ENCODE assay signal across 15 cellular contexts in the genomic region with DNA sequence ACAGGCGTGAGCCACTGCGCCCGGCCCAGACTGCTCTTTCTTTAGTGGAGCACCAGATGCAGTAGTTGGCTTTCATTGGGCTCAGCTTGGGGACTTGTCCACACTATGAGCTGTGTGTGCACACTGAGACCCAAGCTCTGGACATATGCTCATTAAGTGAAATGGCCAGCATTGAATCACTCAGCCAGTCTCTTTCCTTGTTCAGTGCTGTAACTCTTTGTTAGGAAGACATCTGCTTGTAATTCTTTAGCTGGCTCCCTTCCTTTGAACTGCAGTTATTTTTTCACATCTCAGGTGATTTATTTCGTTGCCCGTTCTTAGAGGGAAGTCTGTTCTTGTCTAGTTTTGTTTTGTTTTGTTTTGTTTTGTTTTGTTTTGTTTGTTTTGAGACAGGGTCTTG.
DNase-seq lines count a peak whose midpoint lies in the region; ATAC-seq and TF ChIP-seq lines count a peak whose summit lies in the region.
"Had no signal": no experiment of that assay in that cellular context is flagged by ENCODE, and none has a peak within 500 bp of the region (broad histone marks: within the 10 kb centered on the region; RNA-seq: fewer than 3 reads in every experiment).

No MANE protein-coding gene starts in this region.

- H2AFZ ChIP-seq in mammary epithelial cell (ENCODE audit: low read depth, low read length) = no peak overlapping the region
- H2AFZ ChIP-seq: GM23338 had no signal

- no peaks in the 10 kb centered on the region for H4K20me1 ChIP-seq in mammary epithelial cell (ENCODE audit: insufficient read depth, low read length)

- 100% methylated on average over 5 of the region's 5 CpGs for WGBS in mammary epithelial cell (ENCODE audit: low coverage, missing lambda C conversion rate)

- intact Hi-C loops in activated CD4-positive, alpha-beta memory T cell treated with anti-CD3 and anti-CD28 coated beads for 36 hours (cut with micrococcal nuclease) = no loop called here
- intact Hi-C loops in mammary epithelial cell (cut with micrococcal nuclease) = no loop called here

- no peak overlapping the region for H3K27ac ChIP-seq in mammary epithelial cell (ENCODE audit: insufficient read depth, low read depth, low read length)
- H3K27ac ChIP-seq: HL-60 had no signal

- H3K79me2 ChIP-seq in mammary epithelial cell (ENCODE audit: insufficient read depth, low read length) = peaks cover 97% of the 10 kb centered on the region

- no peak overlapping the region for H3K4me3 ChIP-seq in mammary epithelial cell (replicated peaks in 1 of 3; ENCODE audit: insufficient read depth in 1 of 3, low read depth in 2 of 3, low read length in 3 of 3)
- H3K4me3 ChIP-seq: GM23338 had no signal

- TF ChIP-seq CTCF in mammary epithelial cell (conservative IDR thresholded peaks at IDR 0.05 in 1 of 2, IDR thresholded peaks at IDR 0.05 in 1 of 2; ENCODE audit: extremely low read depth in 1 of 2, insufficient read depth in 1 of 2, low read depth in 1 of 2, low read length in 2 of 2) = no peak

- H3K36me3 Mint-ChIP-seq in stimulated activated naive CD8-positive, alpha-beta T cell treated with anti-CD3 and anti-CD28 coated beads, Interleukin-15, Interleukin-2, amounts not matched to agents 100 ng/mL and 50 ng/mL, for 24 hours (ENCODE audit: low read depth) = peaks cover 78% of the 10 kb centered on the region
- peaks cover 66% of the 10 kb centered on the region for H3K36me3 Mint-ChIP-seq in activated CD4-positive, alpha-beta memory T cell treated with anti-CD3 and anti-CD28 coated beads for 36 hours

- POLR2A ChIA-PET in activated CD4-positive, alpha-beta memory T cell treated with anti-CD3 and anti-CD28 coated beads for 36 hours (lab: Charles Lee) = interaction anchor here (0.6 to 3.4 kb wide), 2 partner anchors 10 to 15 kb away, joined by 3 to 20 read pairs; no protein-coding TSS in a partner anchor

- no peak overlapping the region for H3K4me2 ChIP-seq in mammary epithelial cell (ENCODE audit: insufficient read depth, low read depth, low read length)
- H3K4me2 ChIP-seq: GM23338 had no signal

- CTCF ChIA-PET in activated CD4-positive, alpha-beta memory T cell treated with anti-CD3 and anti-CD28 coated beads for 36 hours (lab: Charles Lee) = interaction anchor here (0.6 to 0.9 kb wide), 2 partner anchors 10 to 68 kb away, joined by 3 read pairs; no protein-coding TSS in a partner anchor
- CTCF ChIA-PET in mammary epithelial cell (lab: Charles Lee; ENCODE audit: low non-redundant PET) = no interaction called here

- dilution Hi-C loops in mammary epithelial cell (cut with HindIII; ENCODE audit: low sequenced_read_pairs) = no loop called here

- H3K4me3 Mint-ChIP-seq in stimulated activated naive CD8-positive, alpha-beta T cell treated with anti-CD3 and anti-CD28 coated beads, Interleukin-15, Interleukin-2, amounts not matched to agents 100 ng/mL and 50 ng/mL, for 24 hours = no peak overlapping the region
- H3K4me3 Mint-ChIP-seq in activated CD4-positive, alpha-beta memory T cell treated with anti-CD3 and anti-CD28 coated beads for 36 hours = no peak overlapping the region
- H3K4me3 Mint-ChIP-seq: GM23338, HFFc6 had no signal

- no peak overlapping the region for H3K9ac ChIP-seq in mammary epithelial cell (ENCODE audit: insufficient read depth, low read length)

- no peaks in the 10 kb centered on the region for H3K27me3 ChIP-seq in mammary epithelial cell (ENCODE audit: insufficient read depth, low read length)

- BruUV-seq in mammary epithelial cell (replicated peaks; lab: Mats Ljungman, UMichigan) = no TSS peak

- ATAC-seq in stimulated activated naive CD8-positive, alpha-beta T cell treated with anti-CD3 and anti-CD28 coated beads, Interleukin-15, Interleukin-2, amounts not matched to agents 100 U/mL and 50 U/mL, for 24 hours = no peak
- ATAC-seq: GM23338, PC-3 had no signal

- in situ Hi-C loops in mammary epithelial cell (cut with MboI; ENCODE audit: low sequenced_read_pairs in 2 of 2) = no loop called here

- H3K27me3 Mint-ChIP-seq in stimulated activated naive CD8-positive, alpha-beta T cell treated with anti-CD3 and anti-CD28 coated beads, Interleukin-15, Interleukin-2, amounts not matched to agents 100 ng/mL and 50 ng/mL, for 24 hours = no peaks in the 10 kb centered on the region
- no peaks in the 10 kb centered on the region for H3K27me3 Mint-ChIP-seq in activated CD4-positive, alpha-beta memory T cell treated with anti-CD3 and anti-CD28 coated beads for 36 hours

- peak overlapping the region; percentile 16 for H3K27ac Mint-ChIP-seq in stimulated activated naive CD8-positive, alpha-beta T cell treated with anti-CD3 and anti-CD28 coated beads, Interleukin-15, Interleukin-2, amounts not matched to agents 100 ng/mL and 50 ng/mL, for 24 hours
- H3K27ac Mint-ChIP-seq in activated CD4-positive, alpha-beta memory T cell treated with anti-CD3 and anti-CD28 coated beads for 36 hours = peak overlapping the region; percentile 15
- H3K27ac Mint-ChIP-seq: GM23338, HFFc6 had no signal

- H3K9me3 Mint-ChIP-seq in stimulated activated naive CD8-positive, alpha-beta T cell treated with anti-CD3 and anti-CD28 coated beads, Interleukin-15, Interleukin-2, amounts not matched to agents 100 ng/mL and 50 ng/mL, for 24 hours = peaks cover 20% of the 10 kb centered on the region
- H3K9me3 Mint-ChIP-seq in activated CD4-positive, alpha-beta memory T cell treated with anti-CD3 and anti-CD28 coated beads for 36 hours = peaks cover 13% of the 10 kb centered on the region

- peaks cover 47% of the 10 kb centered on the region for H3K4me1 ChIP-seq in mammary epithelial cell (ENCODE audit: insufficient read depth, low read length)

- peaks cover 30% of the 10 kb centered on the region for H3K9me3 ChIP-seq in mammary epithelial cell (replicated peaks; ENCODE audit: insufficient read depth, low read length)

- no peak for DNase-seq in stimulated activated naive CD8-positive, alpha-beta T cell treated with anti-CD3 and anti-CD28 coated beads, Interleukin-15, Interleukin-2, amounts not matched to agents 100 U/mL and 50 U/mL, for 24 hours
- no peak for DNase-seq in activated CD4-positive, alpha-beta memory T cell treated with anti-CD3 and anti-CD28 coated beads for 36 hours
- peak; percentile 56 for DNase-seq in fibroblast of peridontal ligament (ENCODE audit: extremely low read depth)
- DNase-seq in NCI-H2196 treated with DMSO at 0.1 percent for 48 hours (lab: John Stamatoyannopoulos, UW; ENCODE audit: unreplicated experiment) = no peak
- no peak for DNase-seq in stimulated activated CD4-positive, alpha-beta T cell treated with anti-CD3 and anti-CD28 coated beads, Interleukin-1b, Interleukin-23, amount 100 ng/mL, for 48 hours
- DNase-seq in mammary epithelial cell = no peak
- DNase-seq: HFFc6, KBM-7, NCI-H1048, NCI-H2107, NCI-H748 treated with DMSO at 0.1 percent for 48 hours, PC-3 had no signal

- H3K4me1 Mint-ChIP-seq in stimulated activated naive CD8-positive, alpha-beta T cell treated with anti-CD3 and anti-CD28 coated beads, Interleukin-15, Interleukin-2, amounts not matched to agents 100 ng/mL and 50 ng/mL, for 24 hours (ENCODE audit: low read depth) = peaks cover 87% of the 10 kb centered on the region
- H3K4me1 Mint-ChIP-seq in activated CD4-positive, alpha-beta memory T cell treated with anti-CD3 and anti-CD28 coated beads for 36 hours (ENCODE audit: low read depth) = peaks cover 73% of the 10 kb centered on the region

- peaks cover 9% of the 10 kb centered on the region for H3K36me3 ChIP-seq in mammary epithelial cell (ENCODE audit: insufficient read depth, low read length)
